In the genomic region with DNA sequence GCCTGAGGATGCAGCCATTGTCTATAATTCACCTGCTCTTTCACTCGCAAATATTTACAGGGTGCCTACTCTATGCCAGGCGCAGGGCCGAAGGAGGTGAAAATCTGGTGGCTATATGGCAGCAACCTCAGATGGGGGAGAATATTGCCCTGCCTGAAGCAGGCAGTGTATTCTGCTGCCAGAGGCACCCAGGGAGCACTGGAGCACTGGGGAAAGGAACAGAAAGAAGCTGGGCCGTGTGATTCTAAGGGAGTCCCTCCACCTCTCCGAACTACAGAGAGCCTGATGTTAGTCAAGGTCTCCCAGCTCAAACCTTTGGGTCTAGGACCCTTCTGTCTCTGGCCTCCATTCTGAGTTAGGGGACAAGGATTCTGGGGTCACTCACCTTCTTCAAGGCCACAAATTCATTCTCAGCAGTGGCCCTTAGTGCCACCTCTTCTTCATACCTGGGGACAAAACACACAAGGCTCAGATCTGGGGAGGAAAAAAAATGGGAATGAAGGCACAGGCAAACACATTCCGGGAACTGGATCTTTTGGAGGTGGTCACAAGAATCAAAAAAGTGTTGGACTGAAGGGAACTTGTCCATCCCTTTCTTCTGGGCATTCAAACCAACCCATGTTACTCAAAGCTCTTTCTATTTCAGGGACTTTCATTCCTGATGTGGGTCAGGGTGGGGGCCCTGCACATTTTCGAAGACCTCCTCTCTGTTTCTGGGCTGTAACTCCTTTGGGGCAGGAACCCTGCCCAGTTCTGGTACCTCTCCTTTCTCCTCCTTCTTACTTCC, we compare ENCODE assay signal across 20 cellular contexts. TPM values are rescaled to one million over a fixed set of nuclear protein-coding genes. Genes with fewer than 3 reads are reported as not detected.
DNase-seq lines count a peak whose midpoint lies in the region; ATAC-seq, FAIRE-seq and TF ChIP-seq lines count a peak whose summit lies in the region.
"Had no signal": no experiment of that assay in that cellular context is flagged by ENCODE, and none has a peak within 500 bp of the region (broad histone marks: within the 10 kb centered on the region; RNA-seq: fewer than 3 reads in every experiment).

No MANE protein-coding gene starts in this region.

- peak; percentile 68 for FAIRE-seq in bronchial epithelial cell (lab: Jason Lieb, UNC)
- FAIRE-seq: G401.6, H1, K562 had no signal

- H3F3A ChIP-seq in PC-3 (ENCODE audit: low read length, unreplicated experiment), result peaks cover 8% of the 10 kb centered on the region

- peaks cover 49% of the 10 kb centered on the region for H3K27me3 Mint-ChIP-seq in activated CD4-positive, alpha-beta T cell treated with anti-CD3 and anti-CD28 coated beads, Interleukin-2, amount 10 ng/mL, durations not matched to agents 7 days and 5 days

- peaks cover 6% of the 10 kb centered on the region for H3K9me3 Mint-ChIP-seq in activated CD4-positive, alpha-beta T cell treated with anti-CD3 and anti-CD28 coated beads, Interleukin-2, amount 10 ng/mL, durations not matched to agents 7 days and 5 days

- H3K27ac Mint-ChIP-seq in activated CD4-positive, alpha-beta T cell treated with anti-CD3 and anti-CD28 coated beads, Interleukin-2, amount 10 ng/mL, durations not matched to agents 7 days and 5 days, result peak overlapping the region; percentile 10
- H3K27ac Mint-ChIP-seq: CD4-positive, CD25-positive, alpha-beta regulatory T cell had no signal

- H3K4me3 Mint-ChIP-seq in activated CD4-positive, alpha-beta T cell treated with anti-CD3 and anti-CD28 coated beads, Interleukin-2, amount 10 ng/mL, durations not matched to agents 7 days and 5 days, result no peak overlapping the region
- H3K4me3 Mint-ChIP-seq: CD4-positive, CD25-positive, alpha-beta regulatory T cell had no signal

- H4K20me1 ChIP-seq in PC-3 (ENCODE audit: low read length), result no peaks in the 10 kb centered on the region

- no peaks in the 10 kb centered on the region; the same call in 1 of the 2 replicates for H3K36me3 ChIP-seq in PC-3 (ENCODE audit: low read depth, low read length)
- no peaks in the 10 kb centered on the region for H3K36me3 ChIP-seq in bronchial epithelial cell (ENCODE audit: control insufficient read depth, insufficient read depth, low read length)
- H3K36me3 ChIP-seq: BE2C had no signal

- POLR2A ChIA-PET in activated CD4-positive, alpha-beta T cell treated with anti-CD3 and anti-CD28 coated beads, Interleukin-2, amount 10 ng/mL, durations not matched to agents 7 days and 5 days (lab: Charles Lee), result no interaction called here
- POLR2A ChIA-PET in PC-3 (lab: Charles Lee; ENCODE audit: unreplicated experiment), result no interaction called here

- peaks cover 15% of the 10 kb centered on the region for H3K36me3 Mint-ChIP-seq in activated CD4-positive, alpha-beta T cell treated with anti-CD3 and anti-CD28 coated beads, Interleukin-2, amount 10 ng/mL, durations not matched to agents 7 days and 5 days (ENCODE audit: low read depth)
- H3K36me3 Mint-ChIP-seq: CD4-positive, CD25-positive, alpha-beta regulatory T cell had no signal

- H3K79me2 ChIP-seq in PC-3 (ENCODE audit: low read length), result no peaks in the 10 kb centered on the region

- intact Hi-C loops in PC-3 (cut with micrococcal nuclease), result loop anchor here (5.0 kb wide), 1 partner anchor 72 kb away; no protein-coding TSS in a partner anchor
- intact Hi-C loops in sciatic nerve (cut with DNase I), result no loop called here

- H3K9ac ChIP-seq in PC-3 (ENCODE audit: low read length), result no peak overlapping the region

- no peaks in the 10 kb centered on the region for H3K9me3 ChIP-seq in PC-3 (ENCODE audit: low read length)
- H3K9me3 ChIP-seq: BE2C had no signal

- H3K27ac ChIP-seq in PC-3 (ENCODE audit: low read length), result no peak overlapping the region

- H3K4me3 ChIP-seq in PC-3 (ENCODE audit: low read length), result no peak overlapping the region
- H3K4me3 ChIP-seq in bronchial epithelial cell (ENCODE audit: low read depth, low read length), result no peak overlapping the region
- H3K4me3 ChIP-seq: K562 had no signal

- H3K4me1 ChIP-seq in PC-3 (ENCODE audit: insufficient read depth, low read length), result peaks cover 7% of the 10 kb centered on the region
- H3K4me1 ChIP-seq: BE2C had no signal

- no peak for DNase-seq in activated CD4-positive, alpha-beta T cell treated with anti-CD3 and anti-CD28 coated beads, Interleukin-2, amount 10 ng/mL, durations not matched to agents 7 days and 5 days
- DNase-seq in activated CD4-positive, alpha-beta T cell treated with anti-CD3 and anti-CD28 coated beads for 48 hours, result no peak
- DNase-seq in PC-3 (peak; percentile 10), bronchial epithelial cell (ENCODE audit: low read depth) (no peak), sciatic nerve (ENCODE audit: low spot score) (peak; percentile 18), Ammon's horn (ENCODE audit: low spot score) (no peak)
- DNase-seq: 8988T; BE2C; CD4-positive, CD25-positive, alpha-beta regulatory T cell; COR-L47; NCI-H1105 treated with DMSO at 0.1 percent for 48 hours; NCI-H1694; NCI-H2081 treated with DMSO at 0.1 percent for 48 hours; NCI-H748 treated with DMSO at 0.1 percent for 48 hours; Right ventricle myocardium superior had no signal

- no peak overlapping the region for H2AFZ ChIP-seq in PC-3 (ENCODE audit: low read length)

- BruUV-seq in PC-3 (replicated peaks; lab: Mats Ljungman, UMichigan), result no TSS peak

- TF ChIP-seq CTCF in PC-3 (conservative IDR thresholded peaks at IDR 0.05; ENCODE audit: low read depth, low read length) (no peak), bronchial epithelial cell (IDR thresholded peaks at IDR 0.05; ENCODE audit: insufficient read depth, low read length, severe bottlenecking) (no peak)

- H3K9me2 ChIP-seq in PC-3 (replicated peaks; ENCODE audit: low read length), result no peaks in the 10 kb centered on the region

- no peak overlapping the region for H3K4me2 ChIP-seq in PC-3 (ENCODE audit: low read length)

- CTCF ChIA-PET in activated CD4-positive, alpha-beta T cell treated with anti-CD3 and anti-CD28 coated beads, Interleukin-2, amount 10 ng/mL, durations not matched to agents 7 days and 5 days (lab: Charles Lee), result interaction anchor here (1.2 to 2.4 kb wide), 3 partner anchors 8 to 24 kb away, joined by 3 to 8 read pairs (median 4); no protein-coding TSS in a partner anchor
- CTCF ChIA-PET in PC-3 (lab: Charles Lee), result no interaction called here

- H3K4me1 Mint-ChIP-seq in activated CD4-positive, alpha-beta T cell treated with anti-CD3 and anti-CD28 coated beads, Interleukin-2, amount 10 ng/mL, durations not matched to agents 7 days and 5 days, result peaks cover 43% of the 10 kb centered on the region

- ATAC-seq in PC-3 (no peak), sciatic nerve (no peak), HG02610 (IDR thresholded peaks at IDR 0.05; ENCODE audit: unreplicated experiment) (no peak), GM21360 (IDR thresholded peaks at IDR 0.05; ENCODE audit: unreplicated experiment) (no peak)
- ATAC-seq: K562 had no signal

- H3K27me3 ChIP-seq in PC-3 (ENCODE audit: low read length) (no peaks in the 10 kb centered on the region), bronchial epithelial cell (ENCODE audit: control insufficient read depth, insufficient read depth, low read length) (peaks cover 2% of the 10 kb centered on the region)

RNA-seq across cellular contexts. Expression of gene KRT86, which starts 19.3 kb away (rescaled TPM):
- not detected for total RNA-seq in activated CD4-positive, alpha-beta T cell treated with anti-CD3 and anti-CD28 coated beads, Interleukin-2, amount 10 ng/mL, durations not matched to agents 7 days and 5 days
- total RNA-seq in PC-3 (2014; rRNA removed) (0.98 and 1.2 TPM in 2 replicates), bronchial epithelial cell (0.26 TPM in 2 replicates), sciatic nerve (0.45 TPM)
- total RNA-seq: CD4-positive, CD25-positive, alpha-beta regulatory T cell; H1; K562; Right ventricle myocardium superior had no signal

RNA-seq across cellular contexts. Expression of gene KRT7, which starts 22.1 kb away (rescaled TPM):
- total RNA-seq in activated CD4-positive, alpha-beta T cell treated with anti-CD3 and anti-CD28 coated beads, Interleukin-2, amount 10 ng/mL, durations not matched to agents 7 days and 5 days, result 1 to 10 TPM; 2.2 to 2.5 TPM
- total RNA-seq in PC-3 (2014; rRNA removed) (2,144 and 2,979 TPM in 2 replicates), bronchial epithelial cell (532 and 895 TPM in 2 replicates), sciatic nerve (4.0 TPM)
- total RNA-seq: CD4-positive, CD25-positive, alpha-beta regulatory T cell had no signal

RNA-seq across cellular contexts. Expression of gene KRT81, which starts 36.2 kb away (rescaled TPM):
- not detected for total RNA-seq in activated CD4-positive, alpha-beta T cell treated with anti-CD3 and anti-CD28 coated beads, Interleukin-2, amount 10 ng/mL, durations not matched to agents 7 days and 5 days
- total RNA-seq in PC-3 (2014; rRNA removed), result 1,688 and 2,042 TPM in 2 replicates
- 0.13 and 0.26 TPM in 2 replicates for total RNA-seq in bronchial epithelial cell
- not detected for total RNA-seq in sciatic nerve
- total RNA-seq: CD4-positive, CD25-positive, alpha-beta regulatory T cell; H1; Right ventricle myocardium superior had no signal

Comparison
In these comparisons a context has a peak if more than half of its experiments do, and no peak if none do; other contexts are left out.
1. DNase-seq: peak in PC-3 (single experiment) and sciatic nerve (single experiment); none in activated CD4-positive, alpha-beta T cell treated with anti-CD3 and anti-CD28 coated beads, Interleukin-2, amount 10 ng/mL, durations not matched to agents 7 days and 5 days (single experiment), activated CD4-positive, alpha-beta T cell treated with anti-CD3 and anti-CD28 coated beads for 48 hours (single experiment), bronchial epithelial cell (single experiment) and Ammon's horn (single experiment).
2. RNA of gene KRT7, which starts 22.1 kb away (total RNA-seq): 2,144 to 2,979 TPM in PC-3 and 532 to 895 TPM in bronchial epithelial cell; 4.0 TPM in sciatic nerve (single experiment) and 2.2 to 2.5 TPM in activated CD4-positive, alpha-beta T cell treated with anti-CD3 and anti-CD28 coated beads, Interleukin-2, amount 10 ng/mL, durations not matched to agents 7 days and 5 days; every median in the first group is over 100 times any median in the second.
3. RNA of gene KRT81, which starts 36.2 kb away (total RNA-seq): 1,688 to 2,042 TPM in PC-3; 0.13 to 0.26 TPM in bronchial epithelial cell, not detected in activated CD4-positive, alpha-beta T cell treated with anti-CD3 and anti-CD28 coated beads, Interleukin-2, amount 10 ng/mL, durations not matched to agents 7 days and 5 days and not detected in sciatic nerve (single experiment); every median in the first group is over 1,000 times any median in the second.